8 cellular contexts compared by ENCODE assay signal in genomic region chr13:113584205-113584869, GRCh38. TPM values are rescaled to one million over a fixed set of nuclear protein-coding genes. Genes with fewer than 3 reads are reported as not detected.
DNase-seq lines count a peak whose midpoint lies in the region; ATAC-seq and TF ChIP-seq lines count a peak whose summit lies in the region.

TSS of gene TFDP1 (plus strand) at chr13:113584753. CDS start at chr13:113585838, 1,085 bp downstream.

- no peak for TF ChIP-seq EP300 in tibial nerve (IDR thresholded peaks at IDR 0.05)

- H3K27me3 Mint-ChIP-seq in HFFc6 (ENCODE audit: insufficient read depth), result peaks cover 2% of the 10 kb centered on the region

- no peaks in the 10 kb centered on the region for H3K9me3 ChIP-seq in tibial nerve

- WGBS in tibial nerve, 2 donors, result 8 to 13% methylated on average over 11 to 28 of the region's 92 CpGs

- H3K27me3 ChIP-seq in tibial nerve, result no peaks in the 10 kb centered on the region

- peak; percentile 89 to 94 for ATAC-seq in activated naive CD4-positive, alpha-beta T cell treated with anti-CD3 and anti-CD28 coated beads, Interleukin-2, amount 50 U/mL, for 72 hours
- peak; percentile 78 for ATAC-seq in omental fat pad (ENCODE audit: low FRiP score)

- peaks cover 19% of the 10 kb centered on the region for H3K4me1 Mint-ChIP-seq in HFFc6 (ENCODE audit: low read depth)

- H3K27ac ChIP-seq in tibial nerve, result no peak within 1 kb of the TSS

- H3K36me3 ChIP-seq in tibial nerve, result peaks cover 0 to 14% (median 0%) of the 10 kb centered on the region in 3 donors

- H3K27ac Mint-ChIP-seq in HFFc6, result peak within 1 kb of the TSS; percentile 84
- H3K27ac Mint-ChIP-seq in activated naive CD4-positive, alpha-beta T cell treated with anti-CD3 and anti-CD28 coated beads, Interleukin-2, amount 50 U/mL, for 72 hours, result peak within 1 kb of the TSS; percentile 80 to 99

- H3K4me1 ChIP-seq in tibial nerve, result peaks cover 0 to 20% (median 0%) of the 10 kb centered on the region in 4 donors

- H3K36me3 Mint-ChIP-seq in HFFc6 (ENCODE audit: low read depth), result peaks cover 13% of the 10 kb centered on the region; the same call in 1 of the 2 replicates
- peaks cover 27 to 35% of the 10 kb centered on the region in 2 donors for H3K36me3 Mint-ChIP-seq in activated naive CD4-positive, alpha-beta T cell treated with anti-CD3 and anti-CD28 coated beads, Interleukin-2, amount 50 U/mL, for 72 hours

- H3K4me3 Mint-ChIP-seq in HFFc6, result peak within 1 kb of the TSS; percentile 93

- no peak for TF ChIP-seq CTCF in HFFc6 (IDR thresholded peaks at IDR 0.05)
- TF ChIP-seq CTCF in omental fat pad (IDR thresholded peaks at IDR 0.05), result no peak
- TF ChIP-seq CTCF in tibial nerve (IDR thresholded peaks at IDR 0.05), result no peak

- H3K4me3 ChIP-seq in tibial nerve, result peak within 1 kb of the TSS; percentile 2 to 72 (median 42)

- peak; percentile 64 for TF ChIP-seq POLR2A in GM10847 (IDR thresholded peaks at IDR 0.05; ENCODE audit: extremely low read depth, insufficient read length)
- no peak for TF ChIP-seq POLR2A in tibial nerve (IDR thresholded peaks at IDR 0.05)

- DNase-seq in HFFc6, result peak; percentile 83
- peak; percentile 90 for DNase-seq in MV-4-11 (lab: John Stamatoyannopoulos, UW)
- peak; percentile 93 for DNase-seq in SK-N-DZ (ENCODE audit: low spot score)
- DNase-seq in activated naive CD4-positive, alpha-beta T cell treated with anti-CD3 and anti-CD28 coated beads, Interleukin-2, amount 50 U/mL, for 72 hours (ENCODE audit: low spot score in 2 of 2), result peak; percentile 87 to 89
- peak; percentile 93 for DNase-seq in glomerular visceral epithelial cell (ENCODE audit: extremely low spot score)
- DNase-seq in omental fat pad (ENCODE audit: low spot score), result no peak
- DNase-seq in tibial nerve (ENCODE audit: low spot score in 2 of 2), result peak in 1 of 2 donors; percentile 15

- no peaks in the 10 kb centered on the region for H3K9me3 Mint-ChIP-seq in HFFc6
- no peaks in the 10 kb centered on the region for H3K9me3 Mint-ChIP-seq in activated naive CD4-positive, alpha-beta T cell treated with anti-CD3 and anti-CD28 coated beads, Interleukin-2, amount 50 U/mL, for 72 hours

RNA-seq across cellular contexts. Expression of gene TFDP1, which starts in this region (rescaled TPM):
- 100 to 1,000 TPM; 121 to 155 (median 150) TPM for total RNA-seq in HFFc6 (2021; fragmentation: NEBNext Ultra II Directional; extraction: Animal tissue kit (Norgen Biotek cat#: 25700))
- polyA plus RNA-seq in SK-N-DZ (2014; cell fraction: cytosol; rRNA removed), result 113 and 158 TPM in 2 replicates
- 133 and 178 TPM in 2 replicates for polyA plus RNA-seq in SK-N-DZ (2014; cell fraction: nucleus; rRNA removed)
- total RNA-seq in activated naive CD4-positive, alpha-beta T cell treated with anti-CD3 and anti-CD28 coated beads, Interleukin-2, amount 50 U/mL, for 72 hours, result 100 to 1,000 TPM in 1 of 2 donors, 10 to 100 TPM in 1; 95.1 to 173 TPM
- 10 to 100 TPM; 32.6 to 59.6 (median 44.4) TPM for total RNA-seq in omental fat pad
- total RNA-seq in tibial nerve, result 10 to 100 TPM; 19.2 to 45.3 (median 34.1) TPM
